ENCODE assay signal across 25 cellular contexts in the genomic region with DNA sequence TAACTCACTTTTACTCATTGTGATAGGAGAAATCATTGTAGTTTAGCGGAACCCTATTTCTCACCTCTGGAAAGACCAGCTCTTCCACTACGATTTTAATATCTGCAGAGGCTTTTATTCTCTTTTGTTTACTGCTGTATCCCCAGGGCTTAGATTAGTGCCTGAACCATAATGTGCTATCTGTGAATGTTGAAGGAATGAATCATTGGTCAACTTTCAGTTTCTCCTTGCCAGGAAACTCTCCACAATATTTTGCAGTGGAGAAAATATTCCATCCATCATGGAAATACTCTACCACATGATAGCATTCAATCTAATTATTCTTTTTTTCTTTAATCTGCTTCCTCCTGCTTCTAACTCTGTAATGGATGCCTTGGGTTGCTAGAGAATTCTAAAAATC.
DNase-seq lines count a peak whose midpoint lies in the region; ATAC-seq and TF ChIP-seq lines count a peak whose summit lies in the region.
"Had no signal": no experiment of that assay in that cellular context is flagged by ENCODE, and none has a peak within 500 bp of the region (broad histone marks: within the 10 kb centered on the region; RNA-seq: fewer than 3 reads in every experiment).

No MANE protein-coding gene starts in this region.

- H3K4me3 ChIP-seq in astrocyte of the cerebellum (ENCODE audit: low read depth, low read length) (no peak overlapping the region), fibroblast of pulmonary artery (replicated peaks; ENCODE audit: low read depth, low read length) (no peak overlapping the region)
- H3K4me3 ChIP-seq: esophagus squamous epithelium, left ventricle myocardium inferior, pancreas had no signal

- in situ Hi-C loops in astrocyte of the cerebellum (cut with HindIII; ENCODE audit: low sequenced_read_pairs), result no loop called here

- TF ChIP-seq CTCF in astrocyte of the cerebellum (IDR thresholded peaks at IDR 0.05; ENCODE audit: low read depth, low read length, missing control alignments) (no peak), fibroblast of pulmonary artery (IDR thresholded peaks at IDR 0.05; ENCODE audit: low read length, missing control alignments) (no peak)

- no peak for ATAC-seq in stimulated activated naive CD8-positive, alpha-beta T cell treated with anti-CD3 and anti-CD28 coated beads, Interleukin-15, Interleukin-2, amounts not matched to agents 100 U/mL and 50 U/mL, for 24 hours
- ATAC-seq: activated CD8-positive, alpha-beta T cell treated with anti-CD3 and anti-CD28 coated beads, Interleukin-2, amount 10 ng/mL, durations not matched to agents 7 days and 5 days; CD8-positive, alpha-beta T cell; right cardiac atrium had no signal

- DNase-seq in HT1080 (ENCODE audit: low read depth) (peak; percentile 31), astrocyte of the cerebellum (ENCODE audit: low read depth) (peak; percentile 22), fibroblast of pulmonary artery (ENCODE audit: low read depth) (peak; percentile 60), stromal cell of bone marrow (ENCODE audit: low read depth) (peak; percentile 33)
- DNase-seq in stimulated activated naive CD4-positive, alpha-beta T cell (lab: John Stamatoyannopoulos, UW), result no peak
- DNase-seq in stimulated activated naive CD8-positive, alpha-beta T cell treated with anti-CD3 and anti-CD28 coated beads, Interleukin-15, Interleukin-2, amounts not matched to agents 100 U/mL and 50 U/mL, for 24 hours, result no peak
- DNase-seq in activated naive CD4-positive, alpha-beta T cell treated with anti-CD3 and anti-CD28 coated beads, Interleukin-2, amount 50 U/mL, for 16 hours, result no peak
- DNase-seq: activated CD4-positive, alpha-beta T cell treated with anti-CD3 and anti-CD28 coated beads for 1 hour; activated CD8-positive, alpha-beta T cell treated with anti-CD3 and anti-CD28 coated beads, Interleukin-2, amount 10 ng/mL, durations not matched to agents 7 days and 5 days; activated T-cell treated with anti-CD3 and anti-CD28 coated beads, Interleukin-2, amount 50 U/mL, for 1 hour; amniotic stem cell; CD8-positive, alpha-beta T cell; cerebellar nuclear complex; DMS153; effector CD4-positive, alpha-beta T cell; esophagus squamous epithelium; GDM1; head of caudate nucleus; Kasumi-1; left ventricle myocardium inferior; NCI-H1048; NCI-H187 treated with DMSO at 0.1 percent for 48 hours; pancreas; right cardiac atrium; Right ventricle myocardium superior had no signal

Comparison
In these comparisons a context has a peak if more than half of its experiments do, and no peak if none do; other contexts are left out.
1. DNase-seq: peak in HT1080 (single experiment), astrocyte of the cerebellum (single experiment), fibroblast of pulmonary artery (single experiment) and stromal cell of bone marrow (single experiment); none in stimulated activated naive CD4-positive, alpha-beta T cell (0 of 6), stimulated activated naive CD8-positive, alpha-beta T cell treated with anti-CD3 and anti-CD28 coated beads, Interleukin-15, Interleukin-2, amounts not matched to agents 100 U/mL and 50 U/mL, for 24 hours (single experiment) and activated naive CD4-positive, alpha-beta T cell treated with anti-CD3 and anti-CD28 coated beads, Interleukin-2, amount 50 U/mL, for 16 hours (single experiment).